10 cellular contexts compared by ENCODE assay signal in genomic region chr1:199399996-199400714, GRCh38.
A peak's percentile ranks its signal among the peaks of the same experiment; 100 is the strongest.
DNase-seq lines count a peak whose midpoint lies in the region; ATAC-seq and TF ChIP-seq lines count a peak whose summit lies in the region.
"Had no signal": no experiment of that assay in that cellular context is flagged by ENCODE, and none has a peak within 500 bp of the region (broad histone marks: within the 10 kb centered on the region; RNA-seq: fewer than 3 reads in every experiment).

No MANE protein-coding gene starts in this region.

- H3K4me3 Mint-ChIP-seq in activated naive CD8-positive, alpha-beta T cell treated with anti-CD3 and anti-CD28 coated beads, Interleukin-2, amount 50 U/mL, for 24 hours = peak overlapping the region; percentile 17
- no peak overlapping the region for H3K4me3 Mint-ChIP-seq in activated T-helper 17 cell treated with anti-CD3 and anti-CD28 coated beads, Interleukin-2, amount 50 U/mL, for 72 hours
- no peak overlapping the region for H3K4me3 Mint-ChIP-seq in Caco-2 (ENCODE audit: unreplicated experiment)
- H3K4me3 Mint-ChIP-seq: activated CD4-positive, alpha-beta memory T cell treated with anti-CD3 and anti-CD28 coated beads, Interleukin-2, amount 10 ng/mL, durations not matched to agents 7 days and 5 days had no signal

- CTCF ChIA-PET in Caco-2 (lab: Charles Lee) = no interaction called here

- H3K4me1 ChIP-seq in psoas muscle (no peaks in the 10 kb centered on the region), Caco-2 (no peaks in the 10 kb centered on the region)

- H3K4me3 ChIP-seq in psoas muscle = no peak overlapping the region
- H3K4me3 ChIP-seq in Caco-2 (ENCODE audit: low read depth, low read length) = no peak overlapping the region

- ATAC-seq in GM18517 (IDR thresholded peaks at IDR 0.05; ENCODE audit: unreplicated experiment) = peak; percentile 76
- ATAC-seq in GM21825 (IDR thresholded peaks at IDR 0.05; ENCODE audit: unreplicated experiment) = peak; percentile 89
- peak; percentile 59 for ATAC-seq in HG03558 (IDR thresholded peaks at IDR 0.05; ENCODE audit: extremely low read depth, unreplicated experiment)
- no peak for ATAC-seq in activated naive CD8-positive, alpha-beta T cell treated with anti-CD3 and anti-CD28 coated beads, Interleukin-2, amount 50 U/mL, for 24 hours
- no peak for ATAC-seq in activated T-helper 17 cell treated with anti-CD3 and anti-CD28 coated beads, Interleukin-2, amount 50 U/mL, for 72 hours (replicated peaks)
- ATAC-seq in psoas muscle = no peak

- H3K27ac ChIP-seq in psoas muscle = no peak overlapping the region

- DNase-seq in activated naive CD8-positive, alpha-beta T cell treated with anti-CD3 and anti-CD28 coated beads, Interleukin-2, amount 50 U/mL, for 24 hours = no peak
- DNase-seq in psoas muscle (no peak), Caco-2 (no peak), H4 (ENCODE audit: low spot score) (no peak)
- DNase-seq: activated CD4-positive, alpha-beta memory T cell treated with anti-CD3 and anti-CD28 coated beads, Interleukin-2, amount 10 ng/mL, durations not matched to agents 7 days and 5 days; stimulated activated CD4-positive, alpha-beta T cell treated with anti-CD3 and anti-CD28 coated beads, Interleukin-12 subunit alpha, Interleukin-12 subunit beta, amount 100 ng/mL, for 4 hours had no signal

- 76 to 79% (median 77%) methylated on average over 3 of the region's 3 CpGs for WGBS in psoas muscle, 3 donors

- H3K27me3 Mint-ChIP-seq in activated naive CD8-positive, alpha-beta T cell treated with anti-CD3 and anti-CD28 coated beads, Interleukin-2, amount 50 U/mL, for 24 hours = peaks cover 2% of the 10 kb centered on the region
- H3K27me3 Mint-ChIP-seq in activated T-helper 17 cell treated with anti-CD3 and anti-CD28 coated beads, Interleukin-2, amount 50 U/mL, for 72 hours = peaks cover 6% of the 10 kb centered on the region
- H3K27me3 Mint-ChIP-seq in Caco-2 (ENCODE audit: insufficient read depth, unreplicated experiment) = no peaks in the 10 kb centered on the region

- intact Hi-C loops in psoas muscle (cut with DNase I) = no loop called here
- intact Hi-C loops in Caco-2 (cut with micrococcal nuclease; ENCODE audit: unreplicated experiment) = no loop called here

- no peaks in the 10 kb centered on the region for H3K36me3 Mint-ChIP-seq in activated naive CD8-positive, alpha-beta T cell treated with anti-CD3 and anti-CD28 coated beads, Interleukin-2, amount 50 U/mL, for 24 hours (ENCODE audit: low read depth)
- no peaks in the 10 kb centered on the region for H3K36me3 Mint-ChIP-seq in activated T-helper 17 cell treated with anti-CD3 and anti-CD28 coated beads, Interleukin-2, amount 50 U/mL, for 72 hours (ENCODE audit: low read depth)
- no peaks in the 10 kb centered on the region for H3K36me3 Mint-ChIP-seq in Caco-2 (ENCODE audit: insufficient read depth, unreplicated experiment)

- H3K27me3 ChIP-seq in psoas muscle (ENCODE audit: insufficient read depth in 3 of 3, low read length in 2 of 3) (no peaks in the 10 kb centered on the region), Caco-2 (replicated peaks; ENCODE audit: control insufficient read depth, insufficient read depth, low read length) (no peaks in the 10 kb centered on the region)

- no TSS peak for BruUV-seq in Caco-2 (replicated peaks; lab: Mats Ljungman, UMichigan)

- H3K9me3 ChIP-seq in psoas muscle (no peaks in the 10 kb centered on the region), Caco-2 (no peaks in the 10 kb centered on the region)

- H3K27ac Mint-ChIP-seq in activated naive CD8-positive, alpha-beta T cell treated with anti-CD3 and anti-CD28 coated beads, Interleukin-2, amount 50 U/mL, for 24 hours = peak overlapping the region; percentile 8
- no peak overlapping the region for H3K27ac Mint-ChIP-seq in activated T-helper 17 cell treated with anti-CD3 and anti-CD28 coated beads, Interleukin-2, amount 50 U/mL, for 72 hours
- no peak overlapping the region for H3K27ac Mint-ChIP-seq in Caco-2 (ENCODE audit: unreplicated experiment)
- H3K27ac Mint-ChIP-seq: activated CD4-positive, alpha-beta memory T cell treated with anti-CD3 and anti-CD28 coated beads, Interleukin-2, amount 10 ng/mL, durations not matched to agents 7 days and 5 days had no signal

- H3K4me1 Mint-ChIP-seq in activated naive CD8-positive, alpha-beta T cell treated with anti-CD3 and anti-CD28 coated beads, Interleukin-2, amount 50 U/mL, for 24 hours = peaks cover 16% of the 10 kb centered on the region
- H3K4me1 Mint-ChIP-seq in activated T-helper 17 cell treated with anti-CD3 and anti-CD28 coated beads, Interleukin-2, amount 50 U/mL, for 72 hours = no peaks in the 10 kb centered on the region
- H3K4me1 Mint-ChIP-seq in Caco-2 (ENCODE audit: low read depth, unreplicated experiment) = no peaks in the 10 kb centered on the region
- H3K4me1 Mint-ChIP-seq: activated CD4-positive, alpha-beta memory T cell treated with anti-CD3 and anti-CD28 coated beads, Interleukin-2, amount 10 ng/mL, durations not matched to agents 7 days and 5 days had no signal

- no peaks in the 10 kb centered on the region for H3K9me3 Mint-ChIP-seq in activated naive CD8-positive, alpha-beta T cell treated with anti-CD3 and anti-CD28 coated beads, Interleukin-2, amount 50 U/mL, for 24 hours
- no peaks in the 10 kb centered on the region for H3K9me3 Mint-ChIP-seq in activated T-helper 17 cell treated with anti-CD3 and anti-CD28 coated beads, Interleukin-2, amount 50 U/mL, for 72 hours
- no peaks in the 10 kb centered on the region for H3K9me3 Mint-ChIP-seq in Caco-2 (ENCODE audit: unreplicated experiment)
- H3K9me3 Mint-ChIP-seq: activated CD4-positive, alpha-beta memory T cell treated with anti-CD3 and anti-CD28 coated beads, Interleukin-2, amount 10 ng/mL, durations not matched to agents 7 days and 5 days had no signal

- TF ChIP-seq CTCF in psoas muscle (IDR thresholded peaks at IDR 0.05) (no peak), Caco-2 (IDR thresholded peaks at IDR 0.05; ENCODE audit: insufficient read depth in 1 of 2, low read depth in 1 of 2, low read length in 1 of 2, severe bottlenecking in 1 of 2, unreplicated experiment in 1 of 2) (no peak)

- H3K36me3 ChIP-seq in psoas muscle (ENCODE audit: insufficient read depth in 1 of 2, low read depth in 1 of 2) (no peaks in the 10 kb centered on the region), Caco-2 (ENCODE audit: control insufficient read depth, insufficient read depth, low read length) (no peaks in the 10 kb centered on the region)

- POLR2A ChIA-PET in Caco-2 (lab: Charles Lee) = no interaction called here

Comparison
In these comparisons a context has a peak if more than half of its experiments do, and no peak if none do; other contexts are left out.
1. ATAC-seq: peak in GM18517 (single experiment), GM21825 (single experiment) and HG03558 (single experiment); none in activated naive CD8-positive, alpha-beta T cell treated with anti-CD3 and anti-CD28 coated beads, Interleukin-2, amount 50 U/mL, for 24 hours (single experiment), activated T-helper 17 cell treated with anti-CD3 and anti-CD28 coated beads, Interleukin-2, amount 50 U/mL, for 72 hours (single experiment) and psoas muscle (0 of 4).